ENCODE assay signal across 18 cellular contexts in genomic region chr3:29255854-29256696, GRCh38. TPM values are rescaled to one million over a fixed set of nuclear protein-coding genes. Genes with fewer than 3 reads are reported as not detected.
A peak's percentile ranks its signal among the peaks of the same experiment; 100 is the strongest.
DNase-seq lines count a peak whose midpoint lies in the region; ATAC-seq and TF ChIP-seq lines count a peak whose summit lies in the region.
"Had no signal": no experiment of that assay in that cellular context is flagged by ENCODE, and none has a peak within 500 bp of the region (broad histone marks: within the 10 kb centered on the region; RNA-seq: fewer than 3 reads in every experiment).

No MANE protein-coding gene starts in this region.

- DNase-seq in T1000 (lab: John Stamatoyannopoulos, UW) (peak; percentile 26), left kidney (ENCODE audit: low read depth, low spot score) (peak; percentile 32), DMS153 (lab: John Stamatoyannopoulos, UW) (no peak), Peyer's patch (no peak), NOMO-1 treated with dmso at 0.1 percent for 144 hours (lab: John Stamatoyannopoulos, UW; ENCODE audit: unreplicated experiment) (no peak)
- DNase-seq: activated CD4-positive, CD25-positive, alpha-beta regulatory T cell treated with anti-CD3 and anti-CD28 coated beads, Interleukin-2, amount 50 U/mL, for 72 hours; activated naive CD8-positive, alpha-beta T cell treated with anti-CD3 and anti-CD28 coated beads, Interleukin-2, amount 10 ng/mL, durations not matched to agents 7 days and 5 days; cerebellar nuclear complex; DMS79; erythroblast; left ventricle myocardium superior; naive thymus-derived CD8-positive, alpha-beta T cell; retina; stimulated activated CD4-positive, alpha-beta T cell treated with anti-CD3 and anti-CD28 coated beads, Interleukin-1b, Interleukin-23, amount 100 ng/mL, for 48 hours had no signal

- no peak overlapping the region for H3K27ac ChIP-seq in Peyer's patch
- H3K27ac ChIP-seq: tibial nerve had no signal

- H3K4me3 ChIP-seq in Peyer's patch = no peak overlapping the region
- H3K4me3 ChIP-seq: tibial nerve had no signal

- H3K36me3 ChIP-seq in Peyer's patch = no peaks in the 10 kb centered on the region
- H3K36me3 ChIP-seq: tibial nerve had no signal

- H3K27me3 ChIP-seq in Peyer's patch = no peaks in the 10 kb centered on the region
- H3K27me3 ChIP-seq: tibial nerve had no signal

- no peaks in the 10 kb centered on the region for H3K4me1 ChIP-seq in Peyer's patch
- H3K4me1 ChIP-seq: tibial nerve had no signal

- no peaks in the 10 kb centered on the region for H3K9me3 ChIP-seq in Peyer's patch
- H3K9me3 ChIP-seq: tibial nerve had no signal

- ATAC-seq in GM18505 (IDR thresholded peaks at IDR 0.05; ENCODE audit: unreplicated experiment) (peak; percentile 52), HG02884 (IDR thresholded peaks at IDR 0.05; ENCODE audit: unreplicated experiment) (peak; percentile 56), HG03520 (IDR thresholded peaks at IDR 0.05; ENCODE audit: unreplicated experiment) (no peak)
- ATAC-seq: left ventricle myocardium superior; naive thymus-derived CD8-positive, alpha-beta T cell had no signal

- no peak for TF ChIP-seq CTCF in Peyer's patch (IDR thresholded peaks at IDR 0.05)

- TF ChIP-seq POLR2A in GM18505 (IDR thresholded peaks at IDR 0.05; ENCODE audit: borderline replicate concordance, extremely low read depth, insufficient read depth, insufficient read length) (no peak), Peyer's patch (IDR thresholded peaks at IDR 0.05) (no peak)

RNA-seq across cellular contexts. Expression of gene RBMS3, which starts 24.8 kb away (rescaled TPM):
- 10 to 100 TPM in 2 of 4 donors, 1 to 10 TPM in 2; 2.8 to 77.6 (median 13.7) TPM for total RNA-seq in Peyer's patch
- total RNA-seq: naive thymus-derived CD8-positive, alpha-beta T cell had no signal

Comparison
In these comparisons a context has a peak if more than half of its experiments do, and no peak if none do; other contexts are left out.
1. DNase-seq: peak in T1000 (single experiment) and left kidney (single experiment); none in DMS153 (single experiment), Peyer's patch (0 of 3) and NOMO-1 treated with dmso at 0.1 percent for 144 hours (single experiment).